ENCODE assay signal across 3 cellular contexts in genomic region chr2:64550042-64550441, GRCh38.
A peak's percentile ranks its signal among the peaks of the same experiment; 100 is the strongest.
TF ChIP-seq lines count a peak whose summit lies in the region.

No MANE protein-coding gene starts in this region.

TF ChIP-seq in HepG2, 621 proteins besides CTCF, POLR2A, EP300 and RAD21:
- TF ChIP-seq SKI (IDR thresholded peaks at IDR 0.05; ENCODE audit: partially characterized antibody) (no peak), ZNF121 (CRISPR knock-in tag; IDR thresholded peaks at IDR 0.05) (peak; percentile 77)
TF ChIP-seq in HepG2: peak in this region for 1.

TF ChIP-seq in HEK293, 187 proteins besides CTCF, POLR2A, EP300 and RAD21:
- TF ChIP-seq PRDM1 (tag by site-specific recombination; IDR thresholded peaks at IDR 0.05): no peak
- peak; percentile 29; the same call in 1 of the 2 replicates for TF ChIP-seq ZNF146 (tag by site-specific recombination; IDR thresholded peaks at IDR 0.05)
- no peak for TF ChIP-seq ZSCAN16 (tag by site-specific recombination; IDR thresholded peaks at IDR 0.05)
- no peak for TF ChIP-seq ZNF24 (tag by site-specific recombination; IDR thresholded peaks at IDR 0.05)
- TF ChIP-seq KLF9 (tag by site-specific recombination; IDR thresholded peaks at IDR 0.05; ENCODE audit: low read depth): no peak
TF ChIP-seq in HEK293: peak in this region for 1.

TF ChIP-seq in K562, 482 proteins besides CTCF, POLR2A, EP300 and RAD21:
- TF ChIP-seq ZNF77 (CRISPR knock-in tag; IDR thresholded peaks at IDR 0.05) (no peak), ZNF146 (CRISPR knock-in tag; IDR thresholded peaks at IDR 0.05; ENCODE audit: unreplicated experiment) (peak; percentile 77), ZNF384 (IDR thresholded peaks at IDR 0.05; ENCODE audit: low read depth, low read length) (no peak), ZNF23 (CRISPR knock-in tag; IDR thresholded peaks at IDR 0.05) (no peak), RBM25 (IDR thresholded peaks at IDR 0.05; ENCODE audit: low read depth, low read length, severe bottlenecking) (peak; percentile 32), ZNF12 (CRISPR knock-in tag; IDR thresholded peaks at IDR 0.05) (no peak), GATAD2B (IDR thresholded peaks at IDR 0.05; ENCODE audit: borderline replicate concordance) (no peak), ARID3B (CRISPR knock-in tag; IDR thresholded peaks at IDR 0.05; ENCODE audit: borderline replicate concordance) (no peak), PTRF (tag; IDR thresholded peaks at IDR 0.05) (no peak), ZNF121 (CRISPR knock-in tag; conservative IDR thresholded peaks at IDR 0.05) (peak; percentile 10; the same call in 1 of the 2 replicates), ZC3H11A (IDR thresholded peaks at IDR 0.05; ENCODE audit: low read depth, low read length) (no peak)
